ENCODE assay signal across 8 cellular contexts in genomic region chr19:43525836-43526771, GRCh38. TPM values are rescaled to one million over a fixed set of nuclear protein-coding genes. Genes with fewer than 3 reads are reported as not detected.
A peak's percentile ranks its signal among the peaks of the same experiment; 100 is the strongest.
DNase-seq lines count a peak whose midpoint lies in the region; ATAC-seq and TF ChIP-seq lines count a peak whose summit lies in the region.

No MANE protein-coding gene starts in this region.

- intact Hi-C loops in Right ventricle myocardium inferior (cut with DNase I) = loop anchor here (5.0 kb wide), 1 partner anchor 64 kb away; no protein-coding TSS in a partner anchor
- intact Hi-C loops in cardiac septum (cut with DNase I) = no loop called here
- intact Hi-C loops in activated T-helper 1 cell treated with anti-CD3 and anti-CD28 coated beads, Interleukin-12 subunit alpha, Interleukin-12 subunit beta, Interleukin-2, Interleukin-4 antibody, amounts not matched to agents 30 ng/mL and 10 ng/mL and 1 ng/mL, durations not matched to agents 14 hours and 24 hours and 36 hours (cut with micrococcal nuclease) = loop anchor here (1.0 to 5.0 kb wide), 3 partner anchors 7 to 241 kb away; partner anchors contain the start of genes PHLDB3 and ZNF575
- intact Hi-C loops in heart right ventricle (cut with DNase I) = no loop called here

- no peak for TF ChIP-seq CTCF in heart right ventricle (IDR thresholded peaks at IDR 0.05)
- no peak for TF ChIP-seq CTCF in GM13976 (IDR thresholded peaks at IDR 0.05; ENCODE audit: borderline replicate concordance, control extremely low read depth, extremely low read depth, insufficient read depth, missing control alignments)

- no peaks in the 10 kb centered on the region for H3K9me3 ChIP-seq in heart right ventricle

- H3K36me3 Mint-ChIP-seq in activated T-helper 1 cell treated with anti-CD3 and anti-CD28 coated beads, Interleukin-12 subunit alpha, Interleukin-12 subunit beta, Interleukin-2, Interleukin-4 antibody, amounts not matched to agents 30 ng/mL and 10 ng/mL and 1 ng/mL, durations not matched to agents 14 hours and 24 hours and 36 hours (ENCODE audit: low read depth) = peaks cover 2% of the 10 kb centered on the region

- peak overlapping the region; percentile 45 to 100 (median 90) for H3K4me3 ChIP-seq in heart right ventricle
- H3K4me3 ChIP-seq in rectal smooth muscle tissue (ENCODE audit: low read length) = peak overlapping the region; percentile 75

- H3K9ac ChIP-seq in rectal smooth muscle tissue (ENCODE audit: low read length) = peak overlapping the region; percentile 74

- peak; percentile 14 for ATAC-seq in Right ventricle myocardium inferior
- peak; percentile 4 to 54 (median 34) for ATAC-seq in heart right ventricle
- no peak for ATAC-seq in HG03521 (IDR thresholded peaks at IDR 0.05; ENCODE audit: unreplicated experiment)

- H3K4me1 ChIP-seq in heart right ventricle (peaks cover 0 to 39% (median 33%) of the 10 kb centered on the region in 9 donors), rectal smooth muscle tissue (ENCODE audit: control insufficient read depth, insufficient read depth, low read length) (peaks cover 5% of the 10 kb centered on the region)

- H3K36me3 ChIP-seq in heart right ventricle (peaks cover 0 to 11% (median 0%) of the 10 kb centered on the region in 9 donors), rectal smooth muscle tissue (ENCODE audit: control insufficient read depth, insufficient read depth, low read length) (no peaks in the 10 kb centered on the region)

- in situ Hi-C loops in GM13976 (cut with MboI; ENCODE audit: low sequenced_read_pairs, unreplicated experiment) = no loop called here

- H3K27ac Mint-ChIP-seq in activated T-helper 1 cell treated with anti-CD3 and anti-CD28 coated beads, Interleukin-12 subunit alpha, Interleukin-12 subunit beta, Interleukin-2, Interleukin-4 antibody, amounts not matched to agents 30 ng/mL and 10 ng/mL and 1 ng/mL, durations not matched to agents 14 hours and 24 hours and 36 hours = peak overlapping the region; percentile 77

- H3K27ac ChIP-seq in heart right ventricle (peak overlapping the region in 8 of 10 donors; percentile 78 to 88 (median 84)), rectal smooth muscle tissue (ENCODE audit: low read depth, low read length) (peak overlapping the region; percentile 78)

- WGBS in heart right ventricle, 2 donors = 7 to 8% methylated on average over 26 of the region's 26 CpGs

- H3K4me1 Mint-ChIP-seq in activated T-helper 1 cell treated with anti-CD3 and anti-CD28 coated beads, Interleukin-12 subunit alpha, Interleukin-12 subunit beta, Interleukin-2, Interleukin-4 antibody, amounts not matched to agents 30 ng/mL and 10 ng/mL and 1 ng/mL, durations not matched to agents 14 hours and 24 hours and 36 hours (ENCODE audit: low read depth) = peaks cover 31% of the 10 kb centered on the region

- no peaks in the 10 kb centered on the region for H3K27me3 ChIP-seq in heart right ventricle
- H3K27me3 ChIP-seq in rectal smooth muscle tissue (ENCODE audit: control insufficient read depth, insufficient read depth, low read length) = no peaks in the 10 kb centered on the region

- no peaks in the 10 kb centered on the region for H3K9me3 Mint-ChIP-seq in activated T-helper 1 cell treated with anti-CD3 and anti-CD28 coated beads, Interleukin-12 subunit alpha, Interleukin-12 subunit beta, Interleukin-2, Interleukin-4 antibody, amounts not matched to agents 30 ng/mL and 10 ng/mL and 1 ng/mL, durations not matched to agents 14 hours and 24 hours and 36 hours

- H3K4me3 Mint-ChIP-seq in activated T-helper 1 cell treated with anti-CD3 and anti-CD28 coated beads, Interleukin-12 subunit alpha, Interleukin-12 subunit beta, Interleukin-2, Interleukin-4 antibody, amounts not matched to agents 30 ng/mL and 10 ng/mL and 1 ng/mL, durations not matched to agents 14 hours and 24 hours and 36 hours = peak overlapping the region; percentile 79

- no peaks in the 10 kb centered on the region for H3K27me3 Mint-ChIP-seq in activated T-helper 1 cell treated with anti-CD3 and anti-CD28 coated beads, Interleukin-12 subunit alpha, Interleukin-12 subunit beta, Interleukin-2, Interleukin-4 antibody, amounts not matched to agents 30 ng/mL and 10 ng/mL and 1 ng/mL, durations not matched to agents 14 hours and 24 hours and 36 hours (ENCODE audit: insufficient read depth)

- no peak for DNase-seq in Right ventricle myocardium inferior (ENCODE audit: missing footprints)
- DNase-seq in cardiac septum (ENCODE audit: low spot score) = no peak
- DNase-seq in activated T-helper 1 cell treated with anti-CD3 and anti-CD28 coated beads, Interleukin-12 subunit alpha, Interleukin-12 subunit beta, Interleukin-2, Interleukin-4 antibody, amounts not matched to agents 30 ng/mL and 10 ng/mL and 1 ng/mL, durations not matched to agents 14 hours and 24 hours and 36 hours (ENCODE audit: low spot score) = no peak
- no peak for DNase-seq in heart right ventricle
- no peak for DNase-seq in GM13976 (ENCODE audit: low spot score)
- no peak for DNase-seq in GF-D8 (lab: John Stamatoyannopoulos, UW)

RNA-seq across cellular contexts. Expression of gene ETHE1, which starts 0.9 kb away (rescaled TPM):
- 15.2 TPM for total RNA-seq in Right ventricle myocardium inferior
- 12.2 TPM for total RNA-seq in cardiac septum
- 55.1 and 55.4 TPM in 2 replicates for total RNA-seq in activated T-helper 1 cell treated with anti-CD3 and anti-CD28 coated beads, Interleukin-12 subunit alpha, Interleukin-12 subunit beta, Interleukin-2, Interleukin-4 antibody, amounts not matched to agents 30 ng/mL and 10 ng/mL and 1 ng/mL, durations not matched to agents 14 hours and 24 hours and 36 hours
- total RNA-seq in heart right ventricle = 10 to 100 TPM in 9 of 10 donors, 1 to 10 TPM in 1; 8.7 to 21.3 (median 13.0) TPM
- 10 to 100 TPM in 1 of 2 donors, 1 to 10 TPM in 1; 5.1 to 23.6 TPM for polyA plus RNA-seq in heart right ventricle

RNA-seq across cellular contexts. Expression of gene ZNF575, which starts 6.9 kb away (rescaled TPM):
- total RNA-seq in Right ventricle myocardium inferior (1.8 TPM), cardiac septum (1.7 TPM), heart right ventricle (1 to 10 TPM in 7 of 10 donors, under 1 TPM in 3; 0.45 to 2.0 (median 1.3) TPM)
- 1.4 and 2.6 TPM in 2 replicates for total RNA-seq in activated T-helper 1 cell treated with anti-CD3 and anti-CD28 coated beads, Interleukin-12 subunit alpha, Interleukin-12 subunit beta, Interleukin-2, Interleukin-4 antibody, amounts not matched to agents 30 ng/mL and 10 ng/mL and 1 ng/mL, durations not matched to agents 14 hours and 24 hours and 36 hours
- polyA plus RNA-seq in heart right ventricle = under 1 TPM; 0.54 to 0.80 TPM

RNA-seq across cellular contexts. Expression of gene PHLDB3, which starts 21.6 kb away (rescaled TPM):
- 5.7 TPM for total RNA-seq in Right ventricle myocardium inferior
- 7.3 TPM for total RNA-seq in cardiac septum
- total RNA-seq in activated T-helper 1 cell treated with anti-CD3 and anti-CD28 coated beads, Interleukin-12 subunit alpha, Interleukin-12 subunit beta, Interleukin-2, Interleukin-4 antibody, amounts not matched to agents 30 ng/mL and 10 ng/mL and 1 ng/mL, durations not matched to agents 14 hours and 24 hours and 36 hours = 26.8 and 28.7 TPM in 2 replicates
- total RNA-seq in heart right ventricle = 10 to 100 TPM in 1 of 10 donors, 1 to 10 TPM in 9; 4.1 to 10.0 (median 7.0) TPM
- polyA plus RNA-seq in heart right ventricle = 1 to 10 TPM; 4.0 to 5.7 TPM

RNA-seq across cellular contexts. Expression of gene XRCC1, which starts 49.2 kb away (rescaled TPM):
- total RNA-seq in Right ventricle myocardium inferior = 12.2 TPM
- 17.9 TPM for total RNA-seq in cardiac septum
- 27.4 and 28.7 TPM in 2 replicates for total RNA-seq in activated T-helper 1 cell treated with anti-CD3 and anti-CD28 coated beads, Interleukin-12 subunit alpha, Interleukin-12 subunit beta, Interleukin-2, Interleukin-4 antibody, amounts not matched to agents 30 ng/mL and 10 ng/mL and 1 ng/mL, durations not matched to agents 14 hours and 24 hours and 36 hours
- 10 to 100 TPM; 11.8 to 21.9 (median 17.7) TPM for total RNA-seq in heart right ventricle
- 10 to 100 TPM; 11.0 to 19.2 TPM for polyA plus RNA-seq in heart right ventricle

RNA-seq across cellular contexts. Expression of gene PINLYP, which starts 49.5 kb away (rescaled TPM):
- total RNA-seq in Right ventricle myocardium inferior (2.2 TPM), cardiac septum (1.7 TPM), heart right ventricle (1 to 10 TPM in 9 of 10 donors, under 1 TPM in 1; 0.28 to 3.7 (median 1.3) TPM)
- 4.9 and 5.7 TPM in 2 replicates for total RNA-seq in activated T-helper 1 cell treated with anti-CD3 and anti-CD28 coated beads, Interleukin-12 subunit alpha, Interleukin-12 subunit beta, Interleukin-2, Interleukin-4 antibody, amounts not matched to agents 30 ng/mL and 10 ng/mL and 1 ng/mL, durations not matched to agents 14 hours and 24 hours and 36 hours
- polyA plus RNA-seq in heart right ventricle = 1 to 10 TPM; 4.5 to 5.2 TPM

Comparison
In these comparisons a context has a peak if more than half of its experiments do, and no peak if none do; other contexts are left out.
1. intact Hi-C loops: an anchor here in Right ventricle myocardium inferior (5.0 kb wide) and activated T-helper 1 cell treated with anti-CD3 and anti-CD28 coated beads, Interleukin-12 subunit alpha, Interleukin-12 subunit beta, Interleukin-2, Interleukin-4 antibody, amounts not matched to agents 30 ng/mL and 10 ng/mL and 1 ng/mL, durations not matched to agents 14 hours and 24 hours and 36 hours (1.0 to 5.0 kb wide); none called in cardiac septum and heart right ventricle.